Comparison of ENCODE assay signal across 11 cellular contexts in the genomic region with DNA sequence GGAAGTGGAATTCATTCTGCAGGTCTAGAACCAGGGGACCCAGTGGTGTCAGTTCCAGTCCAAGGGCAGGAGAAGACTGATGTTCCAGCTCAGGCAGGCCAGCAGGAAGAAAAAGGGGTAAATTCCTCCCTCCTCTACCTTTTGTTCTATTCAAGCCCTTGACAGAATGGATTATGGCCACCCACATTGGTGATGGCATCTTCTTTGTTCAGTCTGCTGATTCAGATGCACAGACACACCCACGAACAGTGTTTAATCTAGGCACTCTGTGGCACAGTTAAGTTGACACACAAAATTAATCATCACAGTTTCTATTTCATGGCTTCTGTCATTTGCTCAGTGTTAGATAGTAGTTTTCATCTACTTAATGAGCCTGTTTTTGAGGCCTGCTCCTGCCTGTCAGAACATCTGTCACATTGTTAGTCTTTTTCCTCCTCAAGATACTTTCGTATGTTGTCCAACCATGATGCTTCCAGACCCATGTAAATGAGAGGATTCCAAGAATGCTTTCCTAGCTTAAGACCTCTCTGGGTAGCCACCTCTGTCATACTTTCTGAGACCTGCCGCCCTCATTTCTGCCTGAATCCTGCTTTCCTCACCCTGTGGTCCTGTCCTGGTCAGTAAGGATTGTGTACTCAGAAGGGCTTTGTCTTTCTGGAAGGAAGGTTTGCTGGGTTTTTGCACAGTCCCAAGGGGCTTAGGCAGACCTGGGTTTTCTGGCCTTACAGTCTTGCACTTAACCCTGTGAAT.
DNase-seq lines count a peak whose midpoint lies in the region; ATAC-seq and TF ChIP-seq lines count a peak whose summit lies in the region.
"Had no signal": no experiment of that assay in that cellular context is flagged by ENCODE, and none has a peak within 500 bp of the region (broad histone marks: within the 10 kb centered on the region; RNA-seq: fewer than 3 reads in every experiment).

No MANE protein-coding gene starts in this region.

- no peaks in the 10 kb centered on the region for H3K9me3 ChIP-seq in ovary

- H3K27me3 ChIP-seq in ovary = no peaks in the 10 kb centered on the region

- H3K36me3 ChIP-seq in ovary = no peaks in the 10 kb centered on the region

- peaks cover 3% of the 10 kb centered on the region for H3K4me1 ChIP-seq in ovary (ENCODE audit: insufficient read depth)

- DNase-seq in Ammon's horn (ENCODE audit: low spot score) (peak; percentile 68), ELR (ENCODE audit: low read depth) (peak; percentile 22), kidney tubule cell (ENCODE audit: low spot score) (peak; percentile 66), ovary (no peak), amniotic stem cell (lab: John Stamatoyannopoulos, UW) (no peak), substantia nigra (lab: John Stamatoyannopoulos, UW) (no peak)
- peak; percentile 34 to 51 for DNase-seq in activated T-cell treated with anti-CD3 and anti-CD28 coated beads, Interleukin-2, amount 50 U/mL, for 72 hours
- DNase-seq: natural killer cell, NCI-H1105 had no signal

- intact Hi-C loops in ovary (cut with DNase I) = loop anchor here in 1 of 4 donors (10.0 kb wide), 1 partner anchor 54 kb away; no protein-coding TSS in a partner anchor

- peak overlapping the region in 1 of 2 donors; percentile 22 for H3K4me3 Mint-ChIP-seq in activated T-cell treated with anti-CD3 and anti-CD28 coated beads, Interleukin-2, amount 50 U/mL, for 72 hours
- H3K4me3 Mint-ChIP-seq: activated naive CD8-positive, alpha-beta T cell; natural killer cell had no signal

- peaks cover 17% of the 10 kb centered on the region for H3K4me1 Mint-ChIP-seq in activated T-cell treated with anti-CD3 and anti-CD28 coated beads, Interleukin-2, amount 50 U/mL, for 72 hours (ENCODE audit: low read depth)

- H3K36me3 Mint-ChIP-seq in activated T-cell treated with anti-CD3 and anti-CD28 coated beads, Interleukin-2, amount 50 U/mL, for 72 hours (ENCODE audit: insufficient read depth in 2 of 2) = peaks cover 1 to 3% of the 10 kb centered on the region in 2 donors
- H3K36me3 Mint-ChIP-seq: natural killer cell had no signal

- H3K27me3 Mint-ChIP-seq in activated T-cell treated with anti-CD3 and anti-CD28 coated beads, Interleukin-2, amount 50 U/mL, for 72 hours (ENCODE audit: low read depth) = no peaks in the 10 kb centered on the region
- H3K27me3 Mint-ChIP-seq: activated naive CD8-positive, alpha-beta T cell had no signal

- TF ChIP-seq POLR2A in ovary (IDR thresholded peaks at IDR 0.05) = no peak

- H3K4me3 ChIP-seq in ovary = no peak overlapping the region

- no peak for TF ChIP-seq CTCF in ovary (IDR thresholded peaks at IDR 0.05)

- H3K9me3 Mint-ChIP-seq in activated T-cell treated with anti-CD3 and anti-CD28 coated beads, Interleukin-2, amount 50 U/mL, for 72 hours = no peaks in the 10 kb centered on the region
- H3K9me3 Mint-ChIP-seq: natural killer cell had no signal

- H3K27ac ChIP-seq in ovary = no peak overlapping the region
- no peak overlapping the region for H3K27ac ChIP-seq in substantia nigra (ENCODE audit: low read depth, low read length, poor library complexity, severe bottlenecking)

- TF ChIP-seq EP300 in ovary (IDR thresholded peaks at IDR 0.05) = no peak

- 86 to 93% (median 88%) methylated on average over 3 of the region's 3 CpGs for WGBS in ovary, 3 donors

- no peak overlapping the region for H3K27ac Mint-ChIP-seq in activated T-cell treated with anti-CD3 and anti-CD28 coated beads, Interleukin-2, amount 50 U/mL, for 72 hours
- H3K27ac Mint-ChIP-seq: activated naive CD8-positive, alpha-beta T cell had no signal

- peak; percentile 98 to 99 for ATAC-seq in activated T-cell treated with anti-CD3 and anti-CD28 coated beads, Interleukin-2, amount 50 U/mL, for 72 hours (replicated peaks in 1 of 2)
- no peak for ATAC-seq in HG03571 (IDR thresholded peaks at IDR 0.05; ENCODE audit: unreplicated experiment)
- ATAC-seq: natural killer cell had no signal

Comparison
In these comparisons a context has a peak if more than half of its experiments do, and no peak if none do; other contexts are left out.
1. DNase-seq: peak in Ammon's horn (single experiment), ELR (single experiment), activated T-cell treated with anti-CD3 and anti-CD28 coated beads, Interleukin-2, amount 50 U/mL, for 72 hours (2 of 2) and kidney tubule cell (single experiment); none in ovary (0 of 5), amniotic stem cell (single experiment) and substantia nigra (0 of 49).